19 cellular contexts compared by ENCODE assay signal in genomic region chr5:83450183-83450839, GRCh38. TPM values are rescaled to one million over a fixed set of nuclear protein-coding genes. Genes with fewer than 3 reads are reported as not detected.
DNase-seq lines count a peak whose midpoint lies in the region; ATAC-seq and TF ChIP-seq lines count a peak whose summit lies in the region.
"Had no signal": no experiment of that assay in that cellular context is flagged by ENCODE, and none has a peak within 500 bp of the region (broad histone marks: within the 10 kb centered on the region; RNA-seq: fewer than 3 reads in every experiment).

No MANE protein-coding gene starts in this region.

- in situ Hi-C loops in G401 (cut with HindIII; ENCODE audit: low sequenced_read_pairs): no loop called here

- no peaks in the 10 kb centered on the region for H3K36me3 Mint-ChIP-seq in endodermal cell (ENCODE audit: low read depth)
- H3K36me3 Mint-ChIP-seq in stimulated activated memory B cell treated with anti-CD40 and anti-IgM and Interleukin-4, amounts not matched to agents 10 μg/mL and 1 μg/mL and 100 μg/mL, for 72 hours: no peaks in the 10 kb centered on the region

- H3K27me3 Mint-ChIP-seq in endodermal cell (ENCODE audit: insufficient read depth): no peaks in the 10 kb centered on the region
- peaks cover 10% of the 10 kb centered on the region for H3K27me3 Mint-ChIP-seq in stimulated activated memory B cell treated with anti-CD40 and anti-IgM and Interleukin-4, amounts not matched to agents 10 μg/mL and 1 μg/mL and 100 μg/mL, for 72 hours
- H3K27me3 Mint-ChIP-seq: activated CD8-positive, alpha-beta T cell treated with anti-CD3 and anti-CD28 coated beads for 36 hours had no signal

- no peaks in the 10 kb centered on the region for H3F3A ChIP-seq in neural cell (ENCODE audit: insufficient read depth, low read length, poor library complexity, severe bottlenecking)

- TF ChIP-seq EP300 in neural cell (conservative IDR thresholded peaks at IDR 0.05; ENCODE audit: poor library complexity, severe bottlenecking): peak; percentile 70

- H3K4me1 Mint-ChIP-seq in endodermal cell: peaks cover 15% of the 10 kb centered on the region
- no peaks in the 10 kb centered on the region for H3K4me1 Mint-ChIP-seq in stimulated activated memory B cell treated with anti-CD40 and anti-IgM and Interleukin-4, amounts not matched to agents 10 μg/mL and 1 μg/mL and 100 μg/mL, for 72 hours
- H3K4me1 Mint-ChIP-seq: B cell had no signal

- no peaks in the 10 kb centered on the region for H3K27me3 ChIP-seq in endodermal cell (ENCODE audit: control insufficient read depth, insufficient read depth, low read length, poor library complexity, severe bottlenecking)
- no peaks in the 10 kb centered on the region for H3K27me3 ChIP-seq in neural cell (ENCODE audit: insufficient read depth, low read depth, low read length)
- H3K27me3 ChIP-seq: gastrocnemius medialis had no signal

- no peak for TF ChIP-seq RAD21 in neural cell (conservative IDR thresholded peaks at IDR 0.05)

- H2AFZ ChIP-seq in neural cell (ENCODE audit: low read depth, low read length): no peak overlapping the region

- H4K20me1 ChIP-seq in neural cell (ENCODE audit: insufficient read depth): no peaks in the 10 kb centered on the region

- no peak for ATAC-seq in stimulated activated memory B cell treated with anti-CD40 and anti-IgM and Interleukin-4, amounts not matched to agents 10 μg/mL and 1 μg/mL and 100 μg/mL, for 72 hours
- ATAC-seq: activated CD8-positive, alpha-beta T cell treated with anti-CD3 and anti-CD28 coated beads for 36 hours; Panc1 had no signal

- no peaks in the 10 kb centered on the region for H3K9me3 Mint-ChIP-seq in endodermal cell
- H3K9me3 Mint-ChIP-seq in stimulated activated memory B cell treated with anti-CD40 and anti-IgM and Interleukin-4, amounts not matched to agents 10 μg/mL and 1 μg/mL and 100 μg/mL, for 72 hours: peaks cover 19% of the 10 kb centered on the region

- H3K79me2 ChIP-seq in neural cell (replicated peaks; ENCODE audit: insufficient read depth, low read length): no peaks in the 10 kb centered on the region

- H3K4me1 ChIP-seq in endodermal cell (ENCODE audit: control insufficient read depth, insufficient read depth, low read length): no peaks in the 10 kb centered on the region
- H3K4me1 ChIP-seq: gastrocnemius medialis had no signal

- H3K36me3 ChIP-seq in endodermal cell (ENCODE audit: control insufficient read depth, insufficient read depth, low read length) (no peaks in the 10 kb centered on the region), neural cell (ENCODE audit: insufficient read depth, low read length) (no peaks in the 10 kb centered on the region)
- H3K36me3 ChIP-seq: gastrocnemius medialis, thoracic aorta had no signal

- 66 to 77% methylated on average over 4 of the region's 4 CpGs for WGBS in endodermal cell (ENCODE audit: insufficient coverage in 1 of 2, insufficient read length in 1 of 2), 2 experiments

- H3K4me2 ChIP-seq in neural cell (ENCODE audit: low read length): no peak overlapping the region

- H3K4me3 Mint-ChIP-seq in endodermal cell: no peak overlapping the region
- H3K4me3 Mint-ChIP-seq in stimulated activated memory B cell treated with anti-CD40 and anti-IgM and Interleukin-4, amounts not matched to agents 10 μg/mL and 1 μg/mL and 100 μg/mL, for 72 hours: no peak overlapping the region
- H3K4me3 Mint-ChIP-seq: activated CD8-positive, alpha-beta T cell treated with anti-CD3 and anti-CD28 coated beads for 36 hours; activated T-helper 1 cell treated with anti-CD3 and anti-CD28 coated beads, Interleukin-12 subunit alpha, Interleukin-12 subunit beta, Interleukin-2, Interleukin-4 antibody, amounts not matched to agents 30 ng/mL and 10 ng/mL and 1 ng/mL, durations not matched to agents 14 hours and 24 hours and 36 hours; B cell had no signal

- no peak overlapping the region for H3K4me3 ChIP-seq in endodermal cell (ENCODE audit: low read length)
- no peak overlapping the region for H3K4me3 ChIP-seq in neural cell (ENCODE audit: low read length)
- H3K4me3 ChIP-seq: gastrocnemius medialis, skin epidermis, thoracic aorta had no signal

- peak overlapping the region; percentile 27 for H3K27ac Mint-ChIP-seq in endodermal cell
- H3K27ac Mint-ChIP-seq in stimulated activated memory B cell treated with anti-CD40 and anti-IgM and Interleukin-4, amounts not matched to agents 10 μg/mL and 1 μg/mL and 100 μg/mL, for 72 hours: no peak overlapping the region
- H3K27ac Mint-ChIP-seq: activated CD8-positive, alpha-beta T cell treated with anti-CD3 and anti-CD28 coated beads for 36 hours; activated T-helper 1 cell treated with anti-CD3 and anti-CD28 coated beads, Interleukin-12 subunit alpha, Interleukin-12 subunit beta, Interleukin-2, Interleukin-4 antibody, amounts not matched to agents 30 ng/mL and 10 ng/mL and 1 ng/mL, durations not matched to agents 14 hours and 24 hours and 36 hours; B cell had no signal

- peaks cover 22% of the 10 kb centered on the region for H3K9me3 ChIP-seq in endodermal cell (ENCODE audit: control insufficient read depth, low read length)
- no peaks in the 10 kb centered on the region for H3K9me3 ChIP-seq in neural cell (ENCODE audit: low read length)
- H3K9me3 ChIP-seq: gastrocnemius medialis had no signal

- no peaks in the 10 kb centered on the region for H3K9me2 ChIP-seq in neural cell (ENCODE audit: insufficient read depth, low read length)

- TF ChIP-seq CTCF in endodermal cell (conservative IDR thresholded peaks at IDR 0.05) (no peak), neural cell (IDR thresholded peaks at IDR 0.05; ENCODE audit: poor library complexity, severe bottlenecking) (no peak)

- DNase-seq in ELR (ENCODE audit: low read depth) (peak; percentile 6), NCI-H748 (lab: John Stamatoyannopoulos, UW; ENCODE audit: unreplicated experiment) (peak; percentile 48), endodermal cell (peak; percentile 46), activated gamma-delta T cell (lab: John Stamatoyannopoulos, UW) (no peak), G401 (ENCODE audit: low spot score) (no peak)
- DNase-seq: activated CD8-positive, alpha-beta T cell treated with anti-CD3 and anti-CD28 coated beads for 36 hours; DMS 273 treated with DMSO at 0.1 percent for 48 hours; gastrocnemius medialis; MV-4-11; NCI-H2029 treated with DMSO at 0.1 percent for 48 hours; NCI-H774; stimulated activated CD4-positive, alpha-beta T cell treated with anti-CD3 and anti-CD28 coated beads, Interleukin-4, amount 100 ng/mL, for 24 hours had no signal

- H3K9ac ChIP-seq in endodermal cell (ENCODE audit: extremely low read depth, low read length, poor library complexity, severe bottlenecking): no peak overlapping the region
- H3K9ac ChIP-seq in neural cell (ENCODE audit: low read length): peak overlapping the region; percentile 22

- H3K27ac ChIP-seq in endodermal cell (ENCODE audit: low read depth, low read length) (no peak overlapping the region), neural cell (ENCODE audit: low read length) (peak overlapping the region; percentile 72)
- H3K27ac ChIP-seq: gastrocnemius medialis, skin epidermis, thoracic aorta had no signal

TF ChIP-seq in neural cell, 6 proteins besides CTCF, POLR2A, EP300 and RAD21:
- TF ChIP-seq REST (IDR thresholded peaks at IDR 0.05; ENCODE audit: borderline replicate concordance) (peak; percentile 89), POLR2AphosphoS5 (IDR thresholded peaks at IDR 0.05) (no peak)

RNA-seq across cellular contexts. Expression of gene VCAN, which starts 21.2 kb away (rescaled TPM):
- total RNA-seq in endodermal cell: 100 to 1,000 TPM; 363 to 397 TPM
- polyA plus RNA-seq in endodermal cell (2013, experiment 1 of 2): 188 TPM
- 171 TPM for polyA plus RNA-seq in endodermal cell (2013, experiment 2 of 2)
- 1,185 and 1,274 TPM in 2 replicates for polyA plus RNA-seq in neural cell
- 3,969 and 5,103 TPM in 2 replicates for polyA minus RNA-seq in neural cell
- 11.9 and 27.1 TPM in 2 replicates for total RNA-seq in G401 (2014; rRNA removed; shearing (Covaris generic))
- total RNA-seq: activated CD8-positive, alpha-beta T cell treated with anti-CD3 and anti-CD28 coated beads for 36 hours; B cell had no signal

Comparison
In these comparisons a context has a peak if more than half of its experiments do, and no peak if none do; other contexts are left out.
1. DNase-seq: peak in ELR (single experiment), NCI-H748 (single experiment) and endodermal cell (single experiment); none in activated gamma-delta T cell (single experiment) and G401 (single experiment).
2. RNA of gene VCAN, which starts 21.2 kb away (total RNA-seq): 363 to 397 TPM in endodermal cell; 11.9 to 27.1 TPM in G401; every median in the first group is over 10 times any median in the second.